8 cellular contexts compared by ENCODE assay signal in the genomic region with DNA sequence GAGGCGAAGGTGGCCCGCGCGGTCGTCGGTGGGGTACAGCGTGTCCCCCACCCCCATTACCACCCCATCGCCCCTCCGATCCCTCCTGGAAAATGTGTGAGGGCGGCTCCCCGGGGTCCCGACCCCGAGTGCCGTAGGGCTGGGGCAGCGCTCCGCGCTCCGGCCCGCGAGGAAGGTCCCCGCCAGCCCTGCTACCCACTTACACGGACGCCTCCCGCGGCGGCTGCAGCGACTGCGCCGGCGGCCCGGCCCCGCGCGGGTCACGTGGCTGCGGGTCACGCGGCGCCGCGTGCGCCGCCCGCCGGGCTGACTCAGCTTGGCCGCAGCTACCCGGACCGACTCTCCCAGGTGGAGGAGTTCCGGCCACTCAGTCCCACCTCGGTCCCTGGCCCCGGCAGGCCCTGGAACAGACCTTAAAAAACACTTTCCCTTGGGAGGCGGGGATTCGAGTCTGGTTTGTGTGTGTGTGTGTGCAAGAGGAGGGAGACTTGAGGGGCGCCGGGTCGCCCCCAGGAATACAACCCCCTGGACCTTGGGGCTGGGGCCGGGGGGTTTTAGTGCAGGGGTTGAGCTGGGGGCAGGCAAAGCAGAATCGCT. TPM values are rescaled to one million over a fixed set of nuclear protein-coding genes. Genes with fewer than 3 reads are reported as not detected.
DNase-seq lines count a peak whose midpoint lies in the region; ATAC-seq and TF ChIP-seq lines count a peak whose summit lies in the region.

Gene GNPDA1 (minus strand): TSS at position 236 of the 597 bp plus-strand sequence. CDS start 992 bp downstream, outside the sequence.

- H3K4me2 ChIP-seq in SU-DHL-6 (ENCODE audit: low read depth, low read length, poor library complexity, severe bottlenecking) (peak within 1 kb of the TSS; percentile 80), parathyroid adenoma (ENCODE audit: low read length) (peak within 1 kb of the TSS; percentile 95)

- TF ChIP-seq POLR2A in transverse colon (IDR thresholded peaks at IDR 0.05), result peak; percentile 49

- H3F3A ChIP-seq in SU-DHL-6 (ENCODE audit: insufficient read depth), result no peaks in the 10 kb centered on the region

- no peak for TF ChIP-seq EP300 in transverse colon (IDR thresholded peaks at IDR 0.05; ENCODE audit: low read depth)

- H3K4me1 ChIP-seq in parathyroid adenoma (peaks cover 16% of the 10 kb centered on the region), transverse colon (peaks cover 0 to 26% (median 16%) of the 10 kb centered on the region in 4 donors)

- H3K27me3 ChIP-seq in SU-DHL-6 (ENCODE audit: low read length), result no peaks in the 10 kb centered on the region
- no peaks in the 10 kb centered on the region for H3K27me3 ChIP-seq in parathyroid adenoma (ENCODE audit: control insufficient read depth, insufficient read depth, low read length)
- no peaks in the 10 kb centered on the region for H3K27me3 ChIP-seq in transverse colon

- DNase-seq in DMS 273 treated with DMSO at 0.1 percent for 48 hours (lab: John Stamatoyannopoulos, UW), result peak; percentile 34
- peak; percentile 72 for DNase-seq in HuH-7.5 (ENCODE audit: low spot score)
- peak; percentile 76 for DNase-seq in activated naive CD8-positive, alpha-beta T cell treated with anti-CD3 and anti-CD28 coated beads, Interleukin-2, amount 50 U/mL, for 24 hours
- peak; percentile 91 for DNase-seq in Right ventricle myocardium superior
- peak; percentile 87 for DNase-seq in transverse colon

- H3K9me2 ChIP-seq in SU-DHL-6 (replicated peaks; ENCODE audit: insufficient read depth, low read length), result no peaks in the 10 kb centered on the region

- intact Hi-C loops in Right ventricle myocardium superior (cut with DNase I) (loop anchor here (5.0 kb wide), 2 partner anchors 94 to 129 kb away; partner anchors contain the start of gene NDFIP1), transverse colon (cut with DNase I; ENCODE audit: low total_unique reads) (loop anchor here (10.0 kb wide), 1 partner anchor 132 kb away; no protein-coding TSS in a partner anchor)

- H4K20me1 ChIP-seq in SU-DHL-6 (ENCODE audit: low read depth, low read length), result no peaks in the 10 kb centered on the region

- H3K4me3 ChIP-seq in SU-DHL-6 (ENCODE audit: insufficient read depth, low read length, poor library complexity, severe bottlenecking), result peak within 1 kb of the TSS; percentile 67
- peak within 1 kb of the TSS; percentile 80 for H3K4me3 ChIP-seq in parathyroid adenoma (ENCODE audit: low read depth, low read length)
- peak within 1 kb of the TSS; percentile 60 to 73 (median 66) for H3K4me3 ChIP-seq in transverse colon

- H3K36me3 ChIP-seq in SU-DHL-6 (ENCODE audit: low read length) (no peaks in the 10 kb centered on the region), parathyroid adenoma (ENCODE audit: control insufficient read depth, insufficient read depth, low read length) (no peaks in the 10 kb centered on the region), transverse colon (no peaks in the 10 kb centered on the region)

- WGBS in transverse colon (ENCODE audit: low coverage in 1 of 2), 2 donors, result 0 to 1% methylated on average over 1 to 37 of the region's 58 CpGs

- H3K27ac ChIP-seq in SU-DHL-6 (ENCODE audit: low read depth, low read length), result no peak within 1 kb of the TSS
- H3K27ac ChIP-seq in parathyroid adenoma, result peak within 1 kb of the TSS; percentile 55
- H3K27ac ChIP-seq in transverse colon, result peak within 1 kb of the TSS; percentile 80 to 88 (median 87)

- ATAC-seq in GM21447 (IDR thresholded peaks at IDR 0.05; ENCODE audit: unreplicated experiment) (peak; percentile 40), Right ventricle myocardium superior (ENCODE audit: poor library complexity) (peak; percentile 95)
- no peak for ATAC-seq in activated naive CD8-positive, alpha-beta T cell treated with anti-CD3 and anti-CD28 coated beads, Interleukin-2, amount 50 U/mL, for 24 hours

- in situ Hi-C loops in transverse colon (cut with MboI; ENCODE audit: low pct_ligation_motif_present in 1 of 4, low pct_unique_long_range_greater_than_20kb in 1 of 4, low sequenced_read_pairs in 3 of 4), result loop anchor here in 1 of 4 donors (25.0 kb wide), 1 partner anchor 324 kb away; the partner anchor contains the start of gene SPRY4

- H3K27ac Mint-ChIP-seq in activated naive CD8-positive, alpha-beta T cell treated with anti-CD3 and anti-CD28 coated beads, Interleukin-2, amount 50 U/mL, for 24 hours, result peak within 1 kb of the TSS; percentile 99

- H3K79me2 ChIP-seq in SU-DHL-6 (ENCODE audit: insufficient read depth, low read length), result no peaks in the 10 kb centered on the region
- no peaks in the 10 kb centered on the region for H3K79me2 ChIP-seq in parathyroid adenoma

- no peaks in the 10 kb centered on the region for H3K9me3 Mint-ChIP-seq in activated naive CD8-positive, alpha-beta T cell treated with anti-CD3 and anti-CD28 coated beads, Interleukin-2, amount 50 U/mL, for 24 hours

- peaks cover 23% of the 10 kb centered on the region for H3K36me3 Mint-ChIP-seq in activated naive CD8-positive, alpha-beta T cell treated with anti-CD3 and anti-CD28 coated beads, Interleukin-2, amount 50 U/mL, for 24 hours (ENCODE audit: low read depth)

- H3K9me3 ChIP-seq in SU-DHL-6 (ENCODE audit: insufficient read depth, low read length) (no peaks in the 10 kb centered on the region), parathyroid adenoma (ENCODE audit: control insufficient read depth, low read length) (no peaks in the 10 kb centered on the region), transverse colon (no peaks in the 10 kb centered on the region)

- H3K4me1 Mint-ChIP-seq in activated naive CD8-positive, alpha-beta T cell treated with anti-CD3 and anti-CD28 coated beads, Interleukin-2, amount 50 U/mL, for 24 hours, result peaks cover 81% of the 10 kb centered on the region

- TF ChIP-seq CTCF in SU-DHL-6 (IDR thresholded peaks at IDR 0.05; ENCODE audit: insufficient read depth, low read length, poor library complexity, severe bottlenecking) (no peak), parathyroid adenoma (IDR thresholded peaks at IDR 0.05) (no peak), transverse colon (IDR thresholded peaks at IDR 0.05) (peak in 3 of 5 experiments; percentile 13 to 27 (median 16))

- H2AFZ ChIP-seq in SU-DHL-6 (ENCODE audit: low read depth, low read length, severe bottlenecking) (peak within 1 kb of the TSS; percentile 97), parathyroid adenoma (peak within 1 kb of the TSS; percentile 96)

- H3K4me3 Mint-ChIP-seq in activated naive CD8-positive, alpha-beta T cell treated with anti-CD3 and anti-CD28 coated beads, Interleukin-2, amount 50 U/mL, for 24 hours, result peak within 1 kb of the TSS; percentile 87

- H3K9ac ChIP-seq in SU-DHL-6 (ENCODE audit: low read length) (peak within 1 kb of the TSS; percentile 67), parathyroid adenoma (peak within 1 kb of the TSS; percentile 63)

- H3K27me3 Mint-ChIP-seq in activated naive CD8-positive, alpha-beta T cell treated with anti-CD3 and anti-CD28 coated beads, Interleukin-2, amount 50 U/mL, for 24 hours, result peaks cover 3% of the 10 kb centered on the region

RNA-seq across cellular contexts. Expression of gene GNPDA1, which starts in this region (rescaled TPM):
- total RNA-seq in Right ventricle myocardium superior (22.7 TPM), transverse colon (10 to 100 TPM in 2 of 4 donors, 1 to 10 TPM in 2; 1.6 to 24.8 (median 8.9) TPM)

Comparison
In these comparisons a context has a peak if more than half of its experiments do, and no peak if none do; other contexts are left out.
1. DNase-seq: peak in every context shown above with its lines; median percentile 91 in Right ventricle myocardium superior; 87 in transverse colon; 76 in activated naive CD8-positive, alpha-beta T cell treated with anti-CD3 and anti-CD28 coated beads, Interleukin-2, amount 50 U/mL, for 24 hours; 72 in HuH-7.5; 34 in DMS 273 treated with DMSO at 0.1 percent for 48 hours.
2. CTCF ChIP-seq: peak in transverse colon (3 of 5); none in SU-DHL-6 (single experiment) and parathyroid adenoma (single experiment).
3. Peak in every context shown above with its lines, with median percentiles within 50 percentile points of each other: H3K4me3 ChIP-seq.